Comparison of ENCODE assay signal across 1 cellular context in the genomic region with DNA sequence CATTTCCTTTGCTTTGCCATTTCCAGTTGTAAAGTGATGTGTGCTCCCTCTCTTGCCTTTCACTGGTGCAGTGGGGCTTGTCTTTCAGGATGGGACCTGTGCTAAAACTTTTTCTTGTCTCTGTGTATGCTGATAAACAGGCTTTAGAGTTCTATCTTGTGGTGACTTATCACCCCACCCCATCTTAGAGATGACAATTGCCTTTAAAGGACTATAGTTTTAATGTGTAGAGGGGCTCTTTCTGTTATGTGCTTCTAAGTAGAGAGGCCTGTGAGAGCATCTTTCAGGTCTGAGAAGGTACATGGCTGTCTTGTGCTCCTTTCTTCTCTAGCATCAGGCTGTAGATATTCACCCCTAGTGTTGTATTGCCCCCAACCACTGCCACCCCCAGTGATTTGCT.
TF ChIP-seq lines count a peak whose summit lies in the region.

No MANE protein-coding gene starts in this region.

TF ChIP-seq in SK-N-SH treated with all-trans-retinoic acid at 6 μM for 48 hours, 23 proteins besides CTCF, POLR2A, EP300 and RAD21 (continued from another document):
- TF ChIP-seq, protein P1, sequence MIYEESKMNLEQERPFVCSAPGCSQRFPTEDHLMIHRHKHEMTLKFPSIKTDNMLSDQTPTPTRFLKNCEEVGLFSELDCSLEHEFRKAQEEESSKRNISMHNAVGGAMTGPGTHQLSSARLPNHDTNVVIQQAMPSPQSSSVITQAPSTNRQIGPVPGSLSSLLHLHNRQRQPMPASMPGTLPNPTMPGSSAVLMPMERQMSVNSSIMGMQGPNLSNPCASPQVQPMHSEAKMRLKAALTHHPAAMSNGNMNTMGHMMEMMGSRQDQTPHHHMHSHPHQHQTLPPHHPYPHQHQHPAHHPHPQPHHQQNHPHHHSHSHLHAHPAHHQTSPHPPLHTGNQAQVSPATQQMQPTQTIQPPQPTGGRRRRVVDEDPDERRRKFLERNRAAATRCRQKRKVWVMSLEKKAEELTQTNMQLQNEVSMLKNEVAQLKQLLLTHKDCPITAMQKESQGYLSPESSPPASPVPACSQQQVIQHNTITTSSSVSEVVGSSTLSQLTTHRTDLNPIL (CRISPR knock-in tag; IDR thresholded peaks at IDR 0.05; ENCODE audit: low read depth), result no peak
- TF ChIP-seq, protein P2, sequence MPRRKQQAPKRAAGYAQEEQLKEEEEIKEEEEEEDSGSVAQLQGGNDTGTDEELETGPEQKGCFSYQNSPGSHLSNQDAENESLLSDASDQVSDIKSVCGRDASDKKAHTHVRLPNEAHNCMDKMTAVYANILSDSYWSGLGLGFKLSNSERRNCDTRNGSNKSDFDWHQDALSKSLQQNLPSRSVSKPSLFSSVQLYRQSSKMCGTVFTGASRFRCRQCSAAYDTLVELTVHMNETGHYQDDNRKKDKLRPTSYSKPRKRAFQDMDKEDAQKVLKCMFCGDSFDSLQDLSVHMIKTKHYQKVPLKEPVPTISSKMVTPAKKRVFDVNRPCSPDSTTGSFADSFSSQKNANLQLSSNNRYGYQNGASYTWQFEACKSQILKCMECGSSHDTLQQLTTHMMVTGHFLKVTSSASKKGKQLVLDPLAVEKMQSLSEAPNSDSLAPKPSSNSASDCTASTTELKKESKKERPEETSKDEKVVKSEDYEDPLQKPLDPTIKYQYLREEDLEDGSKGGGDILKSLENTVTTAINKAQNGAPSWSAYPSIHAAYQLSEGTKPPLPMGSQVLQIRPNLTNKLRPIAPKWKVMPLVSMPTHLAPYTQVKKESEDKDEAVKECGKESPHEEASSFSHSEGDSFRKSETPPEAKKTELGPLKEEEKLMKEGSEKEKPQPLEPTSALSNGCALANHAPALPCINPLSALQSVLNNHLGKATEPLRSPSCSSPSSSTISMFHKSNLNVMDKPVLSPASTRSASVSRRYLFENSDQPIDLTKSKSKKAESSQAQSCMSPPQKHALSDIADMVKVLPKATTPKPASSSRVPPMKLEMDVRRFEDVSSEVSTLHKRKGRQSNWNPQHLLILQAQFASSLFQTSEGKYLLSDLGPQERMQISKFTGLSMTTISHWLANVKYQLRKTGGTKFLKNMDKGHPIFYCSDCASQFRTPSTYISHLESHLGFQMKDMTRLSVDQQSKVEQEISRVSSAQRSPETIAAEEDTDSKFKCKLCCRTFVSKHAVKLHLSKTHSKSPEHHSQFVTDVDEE (CRISPR knock-in tag; IDR thresholded peaks at IDR 0.05), result no peak
- TF ChIP-seq ZNF70 (CRISPR knock-in tag; IDR thresholded peaks at IDR 0.05) (no peak), ZNF565 (CRISPR knock-in tag; conservative IDR thresholded peaks at IDR 0.05; ENCODE audit: low read depth) (no peak), ESRRG (CRISPR knock-in tag; IDR thresholded peaks at IDR 0.05) (no peak), ZC3H10 (CRISPR knock-in tag; IDR thresholded peaks at IDR 0.05) (no peak), CSDC2 (CRISPR knock-in tag; IDR thresholded peaks at IDR 0.05) (no peak), SNAI2 (CRISPR knock-in tag; IDR thresholded peaks at IDR 0.05) (no peak), PPARA (CRISPR knock-in tag; IDR thresholded peaks at IDR 0.05; ENCODE audit: borderline replicate concordance) (no peak), OSR1 (CRISPR knock-in tag; IDR thresholded peaks at IDR 0.05) (no peak), RARB (CRISPR knock-in tag; IDR thresholded peaks at IDR 0.05) (no peak), GLIS3 (CRISPR knock-in tag; IDR thresholded peaks at IDR 0.05) (no peak), ARNTL (CRISPR knock-in tag; IDR thresholded peaks at IDR 0.05; ENCODE audit: borderline replicate concordance, low read depth) (no peak), ISL1 (CRISPR knock-in tag; IDR thresholded peaks at IDR 0.05) (no peak)
- TF ChIP-seq, protein P3, sequence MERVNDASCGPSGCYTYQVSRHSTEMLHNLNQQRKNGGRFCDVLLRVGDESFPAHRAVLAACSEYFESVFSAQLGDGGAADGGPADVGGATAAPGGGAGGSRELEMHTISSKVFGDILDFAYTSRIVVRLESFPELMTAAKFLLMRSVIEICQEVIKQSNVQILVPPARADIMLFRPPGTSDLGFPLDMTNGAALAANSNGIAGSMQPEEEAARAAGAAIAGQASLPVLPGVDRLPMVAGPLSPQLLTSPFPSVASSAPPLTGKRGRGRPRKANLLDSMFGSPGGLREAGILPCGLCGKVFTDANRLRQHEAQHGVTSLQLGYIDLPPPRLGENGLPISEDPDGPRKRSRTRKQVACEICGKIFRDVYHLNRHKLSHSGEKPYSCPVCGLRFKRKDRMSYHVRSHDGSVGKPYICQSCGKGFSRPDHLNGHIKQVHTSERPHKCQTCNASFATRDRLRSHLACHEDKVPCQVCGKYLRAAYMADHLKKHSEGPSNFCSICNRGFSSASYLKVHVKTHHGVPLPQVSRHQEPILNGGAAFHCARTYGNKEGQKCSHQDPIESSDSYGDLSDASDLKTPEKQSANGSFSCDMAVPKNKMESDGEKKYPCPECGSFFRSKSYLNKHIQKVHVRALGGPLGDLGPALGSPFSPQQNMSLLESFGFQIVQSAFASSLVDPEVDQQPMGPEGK (CRISPR knock-in tag; IDR thresholded peaks at IDR 0.05; ENCODE audit: borderline replicate concordance), result no peak
TF ChIP-seq in SK-N-SH treated with all-trans-retinoic acid at 6 μM for 48 hours: peak in this region for 0.
